In genomic region chr2:64700133-64700809, GRCh38 we compare ENCODE assay signal across 13 cellular contexts.
DNase-seq lines count a peak whose midpoint lies in the region; ATAC-seq lines count a peak whose summit lies in the region.
"Had no signal": no experiment of that assay in that cellular context is flagged by ENCODE, and none has a peak within 500 bp of the region (broad histone marks: within the 10 kb centered on the region; RNA-seq: fewer than 3 reads in every experiment).

No MANE protein-coding gene starts in this region.

- H3K27me3 ChIP-seq in ACC112 (ENCODE audit: insufficient read depth, low read length), result no peaks in the 10 kb centered on the region

- DNase-seq in activated naive CD8-positive, alpha-beta T cell treated with anti-CD3 and anti-CD28 coated beads, Interleukin-2, amount 50 U/mL, for 24 hours, result no peak
- DNase-seq in GF-D8 (lab: John Stamatoyannopoulos, UW) (no peak), NCI-H2171 (lab: John Stamatoyannopoulos, UW) (no peak), T1000 (lab: John Stamatoyannopoulos, UW) (no peak), SKM-1 treated with dmso at 0.1 percent for 144 hours (lab: John Stamatoyannopoulos, UW; ENCODE audit: unreplicated experiment) (no peak)
- DNase-seq: cerebellar nuclear complex, left cardiac atrium, NCI-H2081, small intestine had no signal

- peak overlapping the region; percentile 88 for H3K27ac ChIP-seq in ACC112 (ENCODE audit: low read depth, low read length)

- no peaks in the 10 kb centered on the region for H3K27me3 Mint-ChIP-seq in activated naive CD8-positive, alpha-beta T cell treated with anti-CD3 and anti-CD28 coated beads, Interleukin-2, amount 50 U/mL, for 24 hours

- H3K27ac Mint-ChIP-seq in activated naive CD8-positive, alpha-beta T cell treated with anti-CD3 and anti-CD28 coated beads, Interleukin-2, amount 50 U/mL, for 24 hours, result peak overlapping the region; percentile 95

- H3K4me1 Mint-ChIP-seq in activated naive CD8-positive, alpha-beta T cell treated with anti-CD3 and anti-CD28 coated beads, Interleukin-2, amount 50 U/mL, for 24 hours, result peaks cover 63% of the 10 kb centered on the region

- H3K79me2 ChIP-seq in ACC112 (ENCODE audit: control insufficient read depth, insufficient read depth, low read length, unreplicated experiment), result peaks cover 25% of the 10 kb centered on the region

- H3K9me3 Mint-ChIP-seq in activated naive CD8-positive, alpha-beta T cell treated with anti-CD3 and anti-CD28 coated beads, Interleukin-2, amount 50 U/mL, for 24 hours, result no peaks in the 10 kb centered on the region

- no peak overlapping the region for H3K4me3 ChIP-seq in ACC112 (ENCODE audit: low read depth, low read length)
- H3K4me3 ChIP-seq: HAP-1 had no signal

- H3K4me3 Mint-ChIP-seq in activated naive CD8-positive, alpha-beta T cell treated with anti-CD3 and anti-CD28 coated beads, Interleukin-2, amount 50 U/mL, for 24 hours, result peak overlapping the region; percentile 42

- peaks cover 32% of the 10 kb centered on the region for H3K4me1 ChIP-seq in ACC112 (ENCODE audit: control insufficient read depth, insufficient read depth, low read length, unreplicated experiment)
- H3K4me1 ChIP-seq: HAP-1 had no signal

- peak; percentile 37 for ATAC-seq in GM18519 (IDR thresholded peaks at IDR 0.05; ENCODE audit: low FRiP score, unreplicated experiment)
- ATAC-seq in HG03060 (IDR thresholded peaks at IDR 0.05; ENCODE audit: low read depth, unreplicated experiment), result peak; percentile 30
- ATAC-seq in activated naive CD8-positive, alpha-beta T cell treated with anti-CD3 and anti-CD28 coated beads, Interleukin-2, amount 50 U/mL, for 24 hours, result peak; percentile 44
- ATAC-seq: left cardiac atrium had no signal

- no peaks in the 10 kb centered on the region for H3K36me3 ChIP-seq in ACC112 (ENCODE audit: insufficient read depth, low read length)
- H3K36me3 ChIP-seq: HAP-1 had no signal

- peak overlapping the region; percentile 55 for H2AFZ ChIP-seq in ACC112 (ENCODE audit: low read length, unreplicated experiment)

- no peaks in the 10 kb centered on the region for H3K36me3 Mint-ChIP-seq in activated naive CD8-positive, alpha-beta T cell treated with anti-CD3 and anti-CD28 coated beads, Interleukin-2, amount 50 U/mL, for 24 hours (ENCODE audit: low read depth)
